ENCODE assay signal across 8 cellular contexts in genomic region chr1:206734499-206735142, GRCh38. TPM values are rescaled to one million over a fixed set of nuclear protein-coding genes. Genes with fewer than 3 reads are reported as not detected.
DNase-seq lines count a peak whose midpoint lies in the region; ATAC-seq, FAIRE-seq and TF ChIP-seq lines count a peak whose summit lies in the region.

No MANE protein-coding gene starts in this region.

- no peak overlapping the region for H3K4me2 ChIP-seq in endothelial cell of umbilical vein (ENCODE audit: insufficient read depth, low read length)
- H3K4me2 ChIP-seq in neural progenitor cell: no peak overlapping the region

- H3K9me3 ChIP-seq in endothelial cell of umbilical vein (replicated peaks; ENCODE audit: control insufficient read depth, insufficient read depth, low read length): no peaks in the 10 kb centered on the region
- no peaks in the 10 kb centered on the region for H3K9me3 ChIP-seq in neural progenitor cell (ENCODE audit: low read depth)

- no peak overlapping the region for H2AFZ ChIP-seq in endothelial cell of umbilical vein (ENCODE audit: low read depth, low read length)
- no peak overlapping the region for H2AFZ ChIP-seq in neural progenitor cell (replicated peaks)

- peaks cover 13% of the 10 kb centered on the region for H3K4me1 ChIP-seq in endothelial cell of umbilical vein (ENCODE audit: control insufficient read depth, extremely low read depth, insufficient read depth, low read length)
- H3K4me1 ChIP-seq in neural progenitor cell: peaks cover 13% of the 10 kb centered on the region

- ATAC-seq in HG02610 (IDR thresholded peaks at IDR 0.05; ENCODE audit: unreplicated experiment): no peak

- H3K9me1 ChIP-seq in endothelial cell of umbilical vein (replicated peaks; ENCODE audit: control insufficient read depth, extremely low read depth, insufficient read depth, low read length): no peaks in the 10 kb centered on the region

- H4K20me1 ChIP-seq in endothelial cell of umbilical vein (replicated peaks; ENCODE audit: control insufficient read depth, extremely low read depth, insufficient read depth, low read length) (no peaks in the 10 kb centered on the region), neural progenitor cell (ENCODE audit: low read depth) (peaks cover 4% of the 10 kb centered on the region)

- no peaks in the 10 kb centered on the region for H3K9me3 Mint-ChIP-seq in neural progenitor cell
- no peaks in the 10 kb centered on the region for H3K9me3 Mint-ChIP-seq in type B pancreatic cell

- H3K4me1 Mint-ChIP-seq in neural progenitor cell (peaks cover 20% of the 10 kb centered on the region), type B pancreatic cell (ENCODE audit: unreplicated experiment) (peaks cover 11% of the 10 kb centered on the region)

- intact Hi-C loops in endothelial cell of umbilical vein (cut with micrococcal nuclease): loop anchor here (1.0 to 5.0 kb wide), 2 partner anchors 178 to 763 kb away; partner anchors contain the start of gene CR1

- POLR2A ChIA-PET in endothelial cell of umbilical vein (lab: Charles Lee): no interaction called here

- no peak overlapping the region for H3K9ac ChIP-seq in endothelial cell of umbilical vein (replicated peaks; ENCODE audit: extremely low read depth, insufficient read depth, low read length)
- no peak overlapping the region for H3K9ac ChIP-seq in neural progenitor cell

- no peak overlapping the region for H3K4me3 Mint-ChIP-seq in neural progenitor cell
- H3K4me3 Mint-ChIP-seq in type B pancreatic cell: no peak overlapping the region

- H3K36me3 ChIP-seq in endothelial cell of umbilical vein (ENCODE audit: control insufficient read depth in 2 of 2, extremely low read depth in 1 of 2, insufficient read depth in 2 of 2, low read length in 2 of 2): peaks cover 2 to 30% of the 10 kb centered on the region in 2 experiments
- no peaks in the 10 kb centered on the region for H3K36me3 ChIP-seq in neural progenitor cell

- TF ChIP-seq CTCF in endothelial cell of umbilical vein (IDR thresholded peaks at IDR 0.05; ENCODE audit: extremely low read depth in 1 of 2, insufficient read depth in 1 of 2, low read depth in 1 of 2, low read length in 2 of 2) (peak; percentile 59 to 60), neural progenitor cell (IDR thresholded peaks at IDR 0.05) (peak; percentile 67), type B pancreatic cell (conservative IDR thresholded peaks at IDR 0.05) (peak; percentile 79)

- FAIRE-seq in endothelial cell of umbilical vein (lab: Jason Lieb, UNC): peak; percentile 24

- H3K36me3 Mint-ChIP-seq in neural progenitor cell (peaks cover 12% of the 10 kb centered on the region), type B pancreatic cell (peaks cover 7% of the 10 kb centered on the region)

- H3K79me2 ChIP-seq in endothelial cell of umbilical vein (ENCODE audit: control insufficient read depth, insufficient read depth, low read length) (no peaks in the 10 kb centered on the region), neural progenitor cell (ENCODE audit: low read depth) (no peaks in the 10 kb centered on the region)

- TF ChIP-seq POLR2A in endothelial cell of umbilical vein (IDR thresholded peaks at IDR 0.05; ENCODE audit: low read depth, low read length): no peak

- dilution Hi-C loops in endothelial cell of umbilical vein (cut with MboI; ENCODE audit: extremely low pct_ligation_motif_present, low sequenced_read_pairs): no loop called here

- H3K27ac ChIP-seq in endothelial cell of umbilical vein (ENCODE audit: insufficient read depth, low read depth, low read length): no peak overlapping the region
- no peak overlapping the region for H3K27ac ChIP-seq in neural progenitor cell

- H3K27me3 ChIP-seq in endothelial cell of umbilical vein (ENCODE audit: control insufficient read depth in 2 of 2, insufficient read depth in 2 of 2, low read length in 2 of 2) (no peaks in the 10 kb centered on the region), neural progenitor cell (no peaks in the 10 kb centered on the region)

- H3K27me3 Mint-ChIP-seq in neural progenitor cell (ENCODE audit: insufficient read depth, low read depth) (peaks cover 4% of the 10 kb centered on the region), type B pancreatic cell (no peaks in the 10 kb centered on the region)

- BruUV-seq in endothelial cell of umbilical vein (replicated peaks; lab: Mats Ljungman, UMichigan): no TSS peak

- DNase-seq in NCI-H748 (lab: John Stamatoyannopoulos, UW; ENCODE audit: unreplicated experiment): peak; percentile 1
- DNase-seq in NCI-H748 treated with DMSO at 0.1 percent for 48 hours (lab: John Stamatoyannopoulos, UW): no peak
- DNase-seq in NCI-H460 (ENCODE audit: extremely low read depth, low read depth): peak; percentile 40
- DNase-seq in activated CD8-positive, alpha-beta memory T cell treated with anti-CD3 and anti-CD28 coated beads for 24 hours: peak; percentile 92
- DNase-seq in endothelial cell of umbilical vein (ENCODE audit: low read depth, low spot score): peak; percentile 26
- peak; percentile 64 for DNase-seq in neural progenitor cell (ENCODE audit: low spot score)
- no peak for DNase-seq in type B pancreatic cell (ENCODE audit: extremely low spot score, unreplicated experiment)

- H3K27ac Mint-ChIP-seq in neural progenitor cell (no peak overlapping the region), type B pancreatic cell (no peak overlapping the region)

- H3K4me3 ChIP-seq in endothelial cell of umbilical vein (replicated peaks in 1 of 3; ENCODE audit: insufficient read depth in 1 of 3, low read depth in 1 of 3, low read length in 3 of 3) (no peak overlapping the region), neural progenitor cell (no peak overlapping the region)

- H3F3A ChIP-seq in neural progenitor cell (ENCODE audit: low read depth): no peaks in the 10 kb centered on the region

- CTCF ChIA-PET in endothelial cell of umbilical vein (lab: Charles Lee): interaction anchor here (0.5 to 3.3 kb wide), 22 partner anchors 9 to 765 kb away, joined by 3 to 58 read pairs (median 4); no protein-coding TSS in a partner anchor

TF ChIP-seq in endothelial cell of umbilical vein, 7 proteins besides CTCF, POLR2A, EP300 and RAD21:
- TF ChIP-seq EZH2 (IDR thresholded peaks at IDR 0.05; ENCODE audit: borderline replicate concordance, low read depth, low read length, severe bottlenecking): no peak

RNA-seq across cellular contexts. Expression of gene IL19, which starts 36.0 kb away (rescaled TPM):
- not detected in 2 replicates for total RNA-seq in NCI-H460 (2014; rRNA removed; shearing (Covaris generic))
- polyA plus RNA-seq in NCI-H460 (2014; cell fraction: nucleus; rRNA removed): not detected in 2 replicates
- total RNA-seq in endothelial cell of umbilical vein (not detected in 2 replicates), neural progenitor cell (ENCODE audit: low replicate concordance) (not detected in 2 replicates), type B pancreatic cell (ENCODE audit: low replicate concordance) (not detected in 2 replicates)
- not detected in 2 replicates for polyA plus RNA-seq in endothelial cell of umbilical vein
- polyA plus RNA-seq in endothelial cell of umbilical vein (2011; cell fraction: cytosol; rRNA removed): not detected in 2 replicates
- polyA plus RNA-seq in endothelial cell of umbilical vein (2011; cell fraction: nucleus; rRNA removed): not detected in 2 replicates
- polyA plus RNA-seq in endothelial cell of umbilical vein (2012): not detected in 2 replicates
- polyA minus RNA-seq in endothelial cell of umbilical vein: not detected in 2 replicates
- not detected for polyA minus RNA-seq in endothelial cell of umbilical vein (2011; cell fraction: cytosol; rRNA and poly(A)+ RNA removed)
- not detected in 2 replicates for polyA minus RNA-seq in endothelial cell of umbilical vein (2011; cell fraction: nucleus; rRNA and poly(A)+ RNA removed)

RNA-seq across cellular contexts. Expression of gene IL10, which starts 37.7 kb away (rescaled TPM):
- not detected in 2 replicates for total RNA-seq in NCI-H460 (2014; rRNA removed; shearing (Covaris generic))
- not detected in 2 replicates for polyA plus RNA-seq in NCI-H460 (2014; cell fraction: nucleus; rRNA removed)
- total RNA-seq in endothelial cell of umbilical vein (not detected in 2 replicates), neural progenitor cell (ENCODE audit: low replicate concordance) (not detected in 2 replicates), type B pancreatic cell (ENCODE audit: low replicate concordance) (not detected in 2 replicates)
- not detected in 2 replicates for polyA plus RNA-seq in endothelial cell of umbilical vein
- not detected in 2 replicates for polyA plus RNA-seq in endothelial cell of umbilical vein (2011; cell fraction: cytosol; rRNA removed)
- polyA plus RNA-seq in endothelial cell of umbilical vein (2011; cell fraction: nucleus; rRNA removed): not detected in 2 replicates
- not detected in 2 replicates for polyA plus RNA-seq in endothelial cell of umbilical vein (2012)
- not detected in 2 replicates for polyA minus RNA-seq in endothelial cell of umbilical vein
- polyA minus RNA-seq in endothelial cell of umbilical vein (2011; cell fraction: cytosol; rRNA and poly(A)+ RNA removed): not detected
- not detected in 2 replicates for polyA minus RNA-seq in endothelial cell of umbilical vein (2011; cell fraction: nucleus; rRNA and poly(A)+ RNA removed)

RNA-seq across cellular contexts. Expression of gene MAPKAPK2, which starts 49.9 kb away (rescaled TPM):
- 32.1 and 34.3 TPM in 2 replicates for total RNA-seq in NCI-H460 (2014; rRNA removed; shearing (Covaris generic))
- 16.6 and 18.9 TPM in 2 replicates for polyA plus RNA-seq in NCI-H460 (2014; cell fraction: nucleus; rRNA removed)
- total RNA-seq in endothelial cell of umbilical vein (69.1 and 74.2 TPM in 2 replicates), neural progenitor cell (ENCODE audit: low replicate concordance) (24.7 and 38.7 TPM in 2 replicates), type B pancreatic cell (ENCODE audit: low replicate concordance) (62.3 and 63.1 TPM in 2 replicates)
- polyA plus RNA-seq in endothelial cell of umbilical vein: 52.4 and 52.9 TPM in 2 replicates
- 55.5 and 56.5 TPM in 2 replicates for polyA plus RNA-seq in endothelial cell of umbilical vein (2011; cell fraction: cytosol; rRNA removed)
- 65.3 and 75.4 TPM in 2 replicates for polyA plus RNA-seq in endothelial cell of umbilical vein (2011; cell fraction: nucleus; rRNA removed)
- 46.4 and 49.8 TPM in 2 replicates for polyA plus RNA-seq in endothelial cell of umbilical vein (2012)
- polyA minus RNA-seq in endothelial cell of umbilical vein: 64.9 and 75.6 TPM in 2 replicates
- 29.7 TPM for polyA minus RNA-seq in endothelial cell of umbilical vein (2011; cell fraction: cytosol; rRNA and poly(A)+ RNA removed)
- 31.4 and 32.5 TPM in 2 replicates for polyA minus RNA-seq in endothelial cell of umbilical vein (2011; cell fraction: nucleus; rRNA and poly(A)+ RNA removed)

Comparison
In these comparisons a context has a peak if more than half of its experiments do, and no peak if none do; other contexts are left out.
1. DNase-seq: peak in NCI-H748 (single experiment), NCI-H460 (single experiment), activated CD8-positive, alpha-beta memory T cell treated with anti-CD3 and anti-CD28 coated beads for 24 hours (single experiment), endothelial cell of umbilical vein (single experiment) and neural progenitor cell (single experiment); none in NCI-H748 treated with DMSO at 0.1 percent for 48 hours (single experiment) and type B pancreatic cell (single experiment).
2. Peak in every context shown above with its lines, with median percentiles within 50 percentile points of each other: CTCF ChIP-seq.